In the genomic region with DNA sequence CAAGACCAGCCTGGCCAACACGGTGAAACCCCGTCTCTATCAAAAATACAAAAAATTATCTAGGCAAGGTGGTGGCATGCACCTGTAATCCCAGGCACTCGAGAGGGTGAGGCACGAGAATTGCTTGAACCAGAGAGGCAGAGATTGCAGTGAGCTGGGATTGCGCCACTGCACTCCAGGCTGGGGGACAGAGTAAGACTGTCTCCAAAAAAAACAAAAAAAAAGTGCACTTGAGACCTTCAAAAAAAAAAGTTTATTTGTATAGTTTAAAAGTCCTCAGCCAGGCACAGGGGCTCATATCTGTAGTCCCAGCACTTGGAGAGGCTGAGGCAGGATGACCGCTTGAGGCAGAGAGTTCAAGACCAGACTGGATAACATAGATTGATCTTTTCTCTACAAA, we compare ENCODE assay signal across 12 cellular contexts. TPM values are rescaled to one million over a fixed set of nuclear protein-coding genes. Genes with fewer than 3 reads are reported as not detected.
A peak's percentile ranks its signal among the peaks of the same experiment; 100 is the strongest.
DNase-seq lines count a peak whose midpoint lies in the region; ATAC-seq and TF ChIP-seq lines count a peak whose summit lies in the region.
"Had no signal": no experiment of that assay in that cellular context is flagged by ENCODE, and none has a peak within 500 bp of the region (broad histone marks: within the 10 kb centered on the region; RNA-seq: fewer than 3 reads in every experiment).

No MANE protein-coding gene starts in this region.

- ATAC-seq in SK-N-SH treated with all-trans-retinoic acid at 6 μM for 48 hours (no peak), PC-3 (no peak), HG02981 (IDR thresholded peaks at IDR 0.05; ENCODE audit: unreplicated experiment) (no peak)
- ATAC-seq: heart right ventricle; stimulated activated memory B cell treated with anti-CD40 and anti-IgM and Interleukin-4, amounts not matched to agents 10 μg/mL and 1 μg/mL and 100 μg/mL, for 72 hours had no signal

- TF ChIP-seq RAD21 in SK-N-SH (IDR thresholded peaks at IDR 0.05; ENCODE audit: low read length): no peak

- H3K27ac Mint-ChIP-seq in endodermal cell (no peak overlapping the region), osteocyte (ENCODE audit: unreplicated experiment) (peak overlapping the region; percentile 94)
- H3K27ac Mint-ChIP-seq: stimulated activated memory B cell treated with anti-CD40 and anti-IgM and Interleukin-4, amounts not matched to agents 10 μg/mL and 1 μg/mL and 100 μg/mL, for 72 hours had no signal

- H3K36me3 ChIP-seq in SK-N-SH (replicated peaks in 1 of 2; ENCODE audit: control insufficient read depth in 1 of 2, insufficient read depth in 2 of 2, low read length in 1 of 2) (peaks cover 41 to 46% of the 10 kb centered on the region in 2 experiments), PC-3 (ENCODE audit: low read depth, low read length) (peaks cover 38% of the 10 kb centered on the region), endodermal cell (ENCODE audit: control insufficient read depth, insufficient read depth, low read length) (peaks cover 54% of the 10 kb centered on the region)
- peaks cover 34% of the 10 kb centered on the region for H3K36me3 ChIP-seq in effector memory CD4-positive, alpha-beta T cell (ENCODE audit: control insufficient read depth, insufficient read depth, low read length)

- no peak overlapping the region for H3K4me3 ChIP-seq in SK-N-SH (ENCODE audit: low read depth in 2 of 2, low read length in 1 of 2)
- 0 out of 2 replicates have a peak overlapping the region, but pooled peaks have one; percentile 89 for H3K4me3 ChIP-seq in PC-3 (ENCODE audit: low read length)
- H3K4me3 ChIP-seq in endodermal cell (ENCODE audit: low read length): peak overlapping the region; percentile 88
- H3K4me3 ChIP-seq in effector memory CD4-positive, alpha-beta T cell (ENCODE audit: insufficient read depth, low read depth, low read length, poor library complexity, severe bottlenecking): no peak overlapping the region

- peaks cover 18% of the 10 kb centered on the region for H3K4me1 Mint-ChIP-seq in endodermal cell
- peaks cover 56% of the 10 kb centered on the region for H3K4me1 Mint-ChIP-seq in osteocyte (ENCODE audit: unreplicated experiment)

- H3K27me3 ChIP-seq in SK-N-SH (ENCODE audit: insufficient read depth): no peaks in the 10 kb centered on the region
- H3K27me3 ChIP-seq in PC-3 (ENCODE audit: low read length): no peaks in the 10 kb centered on the region
- H3K27me3 ChIP-seq in endodermal cell (ENCODE audit: control insufficient read depth, insufficient read depth, low read length, poor library complexity, severe bottlenecking): no peaks in the 10 kb centered on the region
- H3K27me3 ChIP-seq in effector memory CD4-positive, alpha-beta T cell (replicated peaks; ENCODE audit: control insufficient read depth, insufficient read depth, low read length, poor library complexity, severe bottlenecking): no peaks in the 10 kb centered on the region
- H3K27me3 ChIP-seq: heart right ventricle had no signal

- H3K79me2 ChIP-seq in SK-N-SH (ENCODE audit: insufficient read depth) (peaks cover 96% of the 10 kb centered on the region), PC-3 (ENCODE audit: low read length) (peaks cover 93% of the 10 kb centered on the region)

- H4K20me1 ChIP-seq in SK-N-SH (ENCODE audit: insufficient read depth): no peaks in the 10 kb centered on the region
- peaks cover 22% of the 10 kb centered on the region for H4K20me1 ChIP-seq in PC-3 (ENCODE audit: low read length)

- H3K4me1 ChIP-seq in SK-N-SH (ENCODE audit: control insufficient read depth in 1 of 2, insufficient read depth in 2 of 2, low read depth in 1 of 2, low read length in 1 of 2): peaks cover 0 to 13% of the 10 kb centered on the region in 2 experiments; a peak in 2 of 4 replicates
- H3K4me1 ChIP-seq in PC-3 (ENCODE audit: insufficient read depth, low read length): peaks cover 44% of the 10 kb centered on the region
- no peaks in the 10 kb centered on the region for H3K4me1 ChIP-seq in endodermal cell (ENCODE audit: control insufficient read depth, insufficient read depth, low read length)
- H3K4me1 ChIP-seq in effector memory CD4-positive, alpha-beta T cell (ENCODE audit: control insufficient read depth, insufficient read depth, low read length, poor library complexity, severe bottlenecking): no peaks in the 10 kb centered on the region

- H3K9ac ChIP-seq in SK-N-SH (no peak overlapping the region), PC-3 (ENCODE audit: low read length) (no peak overlapping the region), endodermal cell (ENCODE audit: extremely low read depth, low read length, poor library complexity, severe bottlenecking) (no peak overlapping the region)

- DNase-seq in SK-N-SH: no peak
- DNase-seq in PC-3: no peak
- DNase-seq in endodermal cell: no peak
- no peak for DNase-seq in osteocyte (ENCODE audit: extremely low spot score, unreplicated experiment)
- DNase-seq in NCI-H2081 treated with DMSO at 0.1 percent for 48 hours (lab: John Stamatoyannopoulos, UW): no peak
- DNase-seq in effector memory CD4-positive, alpha-beta T cell: no peak
- DNase-seq: GOT3, NCI-H446 treated with DMSO at 0.1 percent for 48 hours had no signal

- H3K9me3 ChIP-seq in SK-N-SH (no peaks in the 10 kb centered on the region), PC-3 (ENCODE audit: low read length) (no peaks in the 10 kb centered on the region), endodermal cell (ENCODE audit: control insufficient read depth, low read length) (no peaks in the 10 kb centered on the region)
- H3K9me3 ChIP-seq in effector memory CD4-positive, alpha-beta T cell (ENCODE audit: control insufficient read depth, low read length): no peaks in the 10 kb centered on the region
- H3K9me3 ChIP-seq: heart right ventricle had no signal

- H3F3A ChIP-seq in SK-N-SH (replicated peaks; ENCODE audit: insufficient read depth): peaks cover 5% of the 10 kb centered on the region
- no peaks in the 10 kb centered on the region for H3F3A ChIP-seq in PC-3 (ENCODE audit: low read length, unreplicated experiment)

- intact Hi-C loops in PC-3 (cut with micrococcal nuclease): loop anchor here (10.0 kb wide), 1 partner anchor 149 kb away; a partner anchor contains a TSS

- CTCF ChIA-PET in SK-N-SH (lab: Yijun Ruan, JAX) (no interaction called here), PC-3 (lab: Charles Lee) (no interaction called here)

- H3K27ac ChIP-seq in SK-N-SH (ENCODE audit: low read depth in 2 of 2, low read length in 1 of 2): no peak overlapping the region; a peak in 1 of 4 replicates
- H3K27ac ChIP-seq in PC-3 (ENCODE audit: low read length): no peak overlapping the region
- no peak overlapping the region for H3K27ac ChIP-seq in endodermal cell (ENCODE audit: low read depth, low read length)
- H3K27ac ChIP-seq in effector memory CD4-positive, alpha-beta T cell (ENCODE audit: insufficient read depth, low read length, poor library complexity, severe bottlenecking): no peak overlapping the region

- H2AFZ ChIP-seq in SK-N-SH (ENCODE audit: low read depth) (no peak overlapping the region), PC-3 (ENCODE audit: low read length) (no peak overlapping the region)

- peaks cover 43% of the 10 kb centered on the region for H3K36me3 Mint-ChIP-seq in endodermal cell (ENCODE audit: low read depth)
- H3K36me3 Mint-ChIP-seq in osteocyte (ENCODE audit: unreplicated experiment): peaks cover 28% of the 10 kb centered on the region

- no TSS peak for BruUV-seq in PC-3 (replicated peaks; lab: Mats Ljungman, UMichigan)

- H3K4me2 ChIP-seq in SK-N-SH (peak overlapping the region; percentile 80), PC-3 (ENCODE audit: low read length) (peak overlapping the region; percentile 88; the same call in 1 of the 2 replicates)

- POLR2A ChIA-PET in SK-N-SH (lab: Yijun Ruan, JAX) (no interaction called here), PC-3 (lab: Charles Lee; ENCODE audit: unreplicated experiment) (interaction anchor here (0.6 kb wide), 1 partner anchor 9 kb away, joined by 3 read pairs; no protein-coding TSS in a partner anchor)

- no peaks in the 10 kb centered on the region for H3K9me3 Mint-ChIP-seq in endodermal cell
- no peaks in the 10 kb centered on the region for H3K9me3 Mint-ChIP-seq in osteocyte (ENCODE audit: unreplicated experiment)
- H3K9me3 Mint-ChIP-seq: stimulated activated memory B cell treated with anti-CD40 and anti-IgM and Interleukin-4, amounts not matched to agents 10 μg/mL and 1 μg/mL and 100 μg/mL, for 72 hours had no signal

- TF ChIP-seq EP300 in SK-N-SH (IDR thresholded peaks at IDR 0.05; ENCODE audit: borderline replicate concordance in 1 of 2, low read depth in 1 of 2, low read length in 1 of 2): no peak

- WGBS in SK-N-SH (ENCODE audit: low lambda C conversion rate): 96% methylated on average over 6 of the region's 6 CpGs
- WGBS in endodermal cell (ENCODE audit: insufficient coverage in 1 of 2, insufficient read length in 1 of 2), 2 experiments: 81 to 85% methylated on average over 6 of the region's 6 CpGs

- TF ChIP-seq CTCF in SK-N-SH (IDR thresholded peaks at IDR 0.05) (no peak), PC-3 (conservative IDR thresholded peaks at IDR 0.05; ENCODE audit: low read depth, low read length) (no peak), endodermal cell (conservative IDR thresholded peaks at IDR 0.05) (no peak), osteocyte (IDR thresholded peaks at IDR 0.05) (no peak)

- H3K9me2 ChIP-seq in SK-N-SH (no peaks in the 10 kb centered on the region), PC-3 (replicated peaks; ENCODE audit: low read length) (no peaks in the 10 kb centered on the region)

- H3K4me3 Mint-ChIP-seq in endodermal cell (no peak overlapping the region), osteocyte (ENCODE audit: unreplicated experiment) (peak overlapping the region; percentile 59)

- H3K27me3 Mint-ChIP-seq in endodermal cell (ENCODE audit: insufficient read depth) (no peaks in the 10 kb centered on the region), osteocyte (ENCODE audit: unreplicated experiment) (no peaks in the 10 kb centered on the region)
- H3K27me3 Mint-ChIP-seq: stimulated activated memory B cell treated with anti-CD40 and anti-IgM and Interleukin-4, amounts not matched to agents 10 μg/mL and 1 μg/mL and 100 μg/mL, for 72 hours had no signal

RNA-seq across cellular contexts. Expression of a gene that starts 2.1 kb away (rescaled TPM):
- 14.0 and 14.3 TPM in 2 replicates for polyA plus RNA-seq in SK-N-SH (2012; rRNA removed)
- 13.5 and 14.0 TPM in 2 replicates for polyA plus RNA-seq in SK-N-SH (2012; cell fraction: cytosol; rRNA removed)
- 14.1 and 19.1 TPM in 2 replicates for polyA plus RNA-seq in SK-N-SH (2012; cell fraction: nucleus; rRNA removed)
- 59.7 and 67.8 TPM in 2 replicates for total RNA-seq in PC-3 (2014; rRNA removed)
- 10 to 100 TPM; 73.4 to 78.5 TPM for total RNA-seq in endodermal cell
- polyA plus RNA-seq in endodermal cell (2013, experiment 1 of 2): 72.1 TPM
- polyA plus RNA-seq in endodermal cell (2013, experiment 2 of 2): 69.4 TPM
- total RNA-seq in osteocyte: 74.5 and 78.3 TPM in 2 replicates

RNA-seq across cellular contexts. Expression of a gene that starts 2.2 kb away (rescaled TPM):
- polyA plus RNA-seq in SK-N-SH (2012; rRNA removed): 55.0 and 77.0 TPM in 2 replicates
- polyA plus RNA-seq in SK-N-SH (2012; cell fraction: cytosol; rRNA removed): 58.5 and 71.5 TPM in 2 replicates
- 107 and 224 TPM in 2 replicates for polyA plus RNA-seq in SK-N-SH (2012; cell fraction: nucleus; rRNA removed)
- total RNA-seq in PC-3 (2014; rRNA removed): 219 TPM in 2 replicates
- total RNA-seq in endodermal cell: 100 to 1,000 TPM; 101 to 107 TPM
- 119 TPM for polyA plus RNA-seq in endodermal cell (2013, experiment 1 of 2)
- polyA plus RNA-seq in endodermal cell (2013, experiment 2 of 2): 105 TPM
- total RNA-seq in osteocyte: 65.8 and 69.8 TPM in 2 replicates

RNA-seq across cellular contexts. Expression of a gene that starts 22.0 kb away (rescaled TPM):
- 102 and 135 TPM in 2 replicates for polyA plus RNA-seq in SK-N-SH (2012; rRNA removed)
- 117 and 120 TPM in 2 replicates for polyA plus RNA-seq in SK-N-SH (2012; cell fraction: cytosol; rRNA removed)
- polyA plus RNA-seq in SK-N-SH (2012; cell fraction: nucleus; rRNA removed): 140 and 196 TPM in 2 replicates
- total RNA-seq in PC-3 (2014; rRNA removed): 53.6 and 70.2 TPM in 2 replicates
- total RNA-seq in endodermal cell: 10 to 100 TPM; 54.4 to 72.2 TPM
- polyA plus RNA-seq in endodermal cell (2013, experiment 1 of 2): 85.9 TPM
- polyA plus RNA-seq in endodermal cell (2013, experiment 2 of 2): 84.4 TPM
- 86.3 and 97.4 TPM in 2 replicates for total RNA-seq in osteocyte

RNA-seq across cellular contexts. Expression of a gene that starts 22.3 kb away (rescaled TPM):
- polyA plus RNA-seq in SK-N-SH (2012; rRNA removed): 191 and 198 TPM in 2 replicates
- 226 and 248 TPM in 2 replicates for polyA plus RNA-seq in SK-N-SH (2012; cell fraction: cytosol; rRNA removed)
- polyA plus RNA-seq in SK-N-SH (2012; cell fraction: nucleus; rRNA removed): 34.2 and 53.4 TPM in 2 replicates
- total RNA-seq in PC-3 (2014; rRNA removed): 114 and 133 TPM in 2 replicates
- total RNA-seq in endodermal cell: 100 to 1,000 TPM; 101 to 113 TPM
- polyA plus RNA-seq in endodermal cell (2013, experiment 1 of 2): 159 TPM
- 141 TPM for polyA plus RNA-seq in endodermal cell (2013, experiment 2 of 2)
- 120 and 124 TPM in 2 replicates for total RNA-seq in osteocyte

Comparison
In these comparisons a context has a peak if more than half of its experiments do, and no peak if none do; other contexts are left out.
1. H3K4me3 ChIP-seq: peak in PC-3 (single experiment) and endodermal cell (single experiment); none in SK-N-SH (0 of 2) and effector memory CD4-positive, alpha-beta T cell (single experiment).